In the genomic region with DNA sequence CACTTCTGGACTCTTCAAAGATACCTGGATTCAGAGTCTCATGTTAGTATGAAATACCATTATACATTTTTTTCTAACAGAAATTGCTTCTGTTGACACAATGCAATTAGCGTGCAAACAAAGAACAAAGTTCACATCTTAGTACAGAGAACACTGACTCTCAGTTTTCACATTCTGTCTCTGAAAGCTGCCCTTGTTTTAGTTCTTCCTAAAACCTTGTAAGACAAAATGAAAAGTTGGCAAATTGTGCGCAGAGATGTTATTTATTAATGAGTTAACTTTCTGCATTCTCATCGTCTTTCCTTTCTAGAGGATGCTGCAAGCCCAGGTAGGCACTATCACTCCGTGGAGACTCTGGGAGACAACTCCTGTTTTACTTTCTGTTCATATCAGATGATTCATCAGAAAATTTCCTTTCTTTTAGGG, we compare ENCODE assay signal across 18 cellular contexts.
DNase-seq lines count a peak whose midpoint lies in the region; ATAC-seq and TF ChIP-seq lines count a peak whose summit lies in the region.
"Had no signal": no experiment of that assay in that cellular context is flagged by ENCODE, and none has a peak within 500 bp of the region (broad histone marks: within the 10 kb centered on the region; RNA-seq: fewer than 3 reads in every experiment).

No MANE protein-coding gene starts in this region.

- H4K20me1 ChIP-seq in hepatocyte (ENCODE audit: insufficient read depth, poor library complexity, severe bottlenecking) = no peaks in the 10 kb centered on the region
- H4K20me1 ChIP-seq: BLaER1 treated with 17β-estradiol and CSF1 and Interleukin-3, amounts not matched to agents 10 nM and 100 nM had no signal

- peaks cover 8% of the 10 kb centered on the region for H3K4me1 ChIP-seq in hepatocyte (ENCODE audit: insufficient read depth)
- H3K4me1 ChIP-seq in HAP-1 = no peaks in the 10 kb centered on the region
- H3K4me1 ChIP-seq: BLaER1 treated with 17β-estradiol and CSF1 and Interleukin-3, amounts not matched to agents 10 nM and 100 nM had no signal

- peak overlapping the region; percentile 9 for H3K27ac ChIP-seq in hepatocyte
- H3K27ac ChIP-seq: BLaER1 treated with 17β-estradiol and CSF1 and Interleukin-3, amounts not matched to agents 10 nM and 100 nM; HL-60; PC-9; SK-N-MC had no signal

- H3K4me2 ChIP-seq in hepatocyte = peak overlapping the region; percentile 50
- H3K4me2 ChIP-seq: BLaER1 treated with 17β-estradiol and CSF1 and Interleukin-3, amounts not matched to agents 10 nM and 100 nM; GM23338; PC-9 had no signal

- no peaks in the 10 kb centered on the region for H3K79me2 ChIP-seq in hepatocyte

- H2AFZ ChIP-seq in hepatocyte = peak overlapping the region; percentile 1
- H2AFZ ChIP-seq: GM23338, PC-9 had no signal

- DNase-seq in SK-MEL-5 (ENCODE audit: low read depth, low spot score) (peak; percentile 49), hepatocyte (ENCODE audit: low spot score) (no peak), midbrain (lab: John Stamatoyannopoulos, UW) (peak; percentile 68), HAP-1 (ENCODE audit: low spot score in 2 of 2) (no peak), AML-193 (lab: John Stamatoyannopoulos, UW) (no peak), NCI-H69 (lab: John Stamatoyannopoulos, UW) (no peak)
- DNase-seq: DMS153, EL, KBM-7, NCI-H1048, NCI-H226, NCI-H526, PC-9 had no signal

- H3K9me2 ChIP-seq in hepatocyte (replicated peaks; ENCODE audit: insufficient read depth) = no peaks in the 10 kb centered on the region

- H3K27me3 ChIP-seq in hepatocyte = no peaks in the 10 kb centered on the region
- no peaks in the 10 kb centered on the region for H3K27me3 ChIP-seq in HAP-1 (ENCODE audit: low read depth)
- H3K27me3 ChIP-seq: BLaER1 treated with 17β-estradiol and CSF1 and Interleukin-3, amounts not matched to agents 10 nM and 100 nM had no signal

- H3K36me3 ChIP-seq in hepatocyte (replicated peaks; ENCODE audit: insufficient read depth, low read depth) (no peaks in the 10 kb centered on the region), HAP-1 (replicated peaks) (no peaks in the 10 kb centered on the region)
- H3K36me3 ChIP-seq: BLaER1 treated with 17β-estradiol and CSF1 and Interleukin-3, amounts not matched to agents 10 nM and 100 nM had no signal

- in situ Hi-C loops in SK-MEL-5 (cut with HindIII; ENCODE audit: low pct_unique_long_range_greater_than_20kb, low sequenced_read_pairs) = no loop called here
- in situ Hi-C loops in HAP-1 (cut with MboI; ENCODE audit: low sequenced_read_pairs) = no loop called here

- ATAC-seq in GM18907 (IDR thresholded peaks at IDR 0.05; ENCODE audit: unreplicated experiment) = no peak
- ATAC-seq: GM23338 had no signal

- H3K9me3 ChIP-seq in hepatocyte (ENCODE audit: low read depth) (no peaks in the 10 kb centered on the region), HAP-1 (no peaks in the 10 kb centered on the region)
- H3K9me3 ChIP-seq: BLaER1 treated with 17β-estradiol and CSF1 and Interleukin-3, amounts not matched to agents 10 nM and 100 nM had no signal

- no peak for TF ChIP-seq CTCF in hepatocyte (IDR thresholded peaks at IDR 0.05; ENCODE audit: poor library complexity)

- 62% methylated on average over 4 of the region's 4 CpGs for WGBS in hepatocyte (ENCODE audit: low lambda C conversion rate, missing lambda C conversion rate)

- H3K4me3 ChIP-seq in hepatocyte = no peak overlapping the region
- no peak overlapping the region for H3K4me3 ChIP-seq in HAP-1
- H3K4me3 ChIP-seq: BLaER1 treated with 17β-estradiol and CSF1 and Interleukin-3, amounts not matched to agents 10 nM and 100 nM; GM23338; PC-9; SK-N-MC had no signal

Comparison
In these comparisons a context has a peak if more than half of its experiments do, and no peak if none do; other contexts are left out.
1. DNase-seq: peak in SK-MEL-5 (single experiment) and midbrain (single experiment); none in hepatocyte (single experiment), HAP-1 (0 of 2), AML-193 (0 of 2) and NCI-H69 (single experiment).